Comparison of ENCODE assay signal across 9 cellular contexts in the genomic region with DNA sequence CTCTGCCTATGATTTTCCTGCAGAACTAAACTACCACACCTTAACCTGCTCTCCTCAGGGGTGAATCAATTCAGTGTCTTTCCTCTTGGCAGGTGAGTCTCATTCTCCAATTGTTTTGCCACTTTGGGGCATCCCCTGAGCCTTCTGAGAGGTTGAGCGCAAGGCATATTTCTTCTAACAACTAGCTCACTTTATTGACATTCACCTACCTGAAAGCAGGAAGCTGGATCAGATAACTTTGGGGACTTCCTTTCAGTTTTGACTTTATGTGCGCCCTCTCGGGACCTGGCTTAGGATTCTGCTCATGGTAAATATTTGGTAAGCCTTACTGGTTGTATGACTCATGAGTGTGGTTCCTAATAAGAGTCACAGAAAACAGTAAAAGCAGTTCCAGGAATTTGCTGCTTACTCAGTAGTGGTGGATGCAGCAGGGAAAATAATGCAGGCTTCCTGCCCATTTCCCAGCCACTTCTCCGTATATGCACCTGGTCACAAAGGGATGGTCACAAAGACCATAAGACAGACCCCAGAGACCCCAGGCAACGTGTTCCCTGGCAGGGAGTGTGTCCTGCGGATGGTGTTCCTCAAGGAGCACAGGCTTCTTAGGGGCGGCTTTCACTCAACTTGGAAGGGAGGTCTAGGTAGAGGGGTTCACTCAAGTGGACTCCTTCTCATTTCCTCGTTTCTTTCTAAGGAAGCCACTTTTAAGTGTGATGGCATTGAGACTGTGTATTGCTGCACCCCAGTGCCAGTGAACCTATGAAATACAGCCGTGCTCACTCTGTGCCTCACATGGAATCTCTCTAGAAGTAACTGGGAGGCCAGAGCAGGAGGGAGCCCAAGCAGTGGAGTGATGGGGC. TPM values are rescaled to one million over a fixed set of nuclear protein-coding genes. Genes with fewer than 3 reads are reported as not detected.
DNase-seq lines count a peak whose midpoint lies in the region; ATAC-seq and TF ChIP-seq lines count a peak whose summit lies in the region.
"Had no signal": no experiment of that assay in that cellular context is flagged by ENCODE, and none has a peak within 500 bp of the region (broad histone marks: within the 10 kb centered on the region; RNA-seq: fewer than 3 reads in every experiment).

No MANE protein-coding gene starts in this region.

- peak overlapping the region; percentile 44; the same call in 1 of the 2 replicates for H3K27ac ChIP-seq in Panc1 (ENCODE audit: low read length)
- H3K27ac ChIP-seq in suprapubic skin, result no peak overlapping the region

- H3K36me3 ChIP-seq in Panc1 (ENCODE audit: control insufficient read depth, insufficient read depth, low read length) (no peaks in the 10 kb centered on the region), suprapubic skin (no peaks in the 10 kb centered on the region)

- in situ Hi-C loops in Panc1 (cut with HindIII; ENCODE audit: low pct_unique_long_range_greater_than_20kb, low sequenced_read_pairs), result no loop called here

- peaks cover 20% of the 10 kb centered on the region for H3K4me1 Mint-ChIP-seq in activated naive CD4-positive, alpha-beta T cell treated with anti-CD3 and anti-CD28 coated beads for 36 hours (ENCODE audit: low read depth)
- H3K4me1 Mint-ChIP-seq in effector memory CD8-positive, alpha-beta T cell (ENCODE audit: low read depth in 2 of 2), result peaks cover 12 to 14% of the 10 kb centered on the region in 2 donors

- DNase-seq in activated naive CD4-positive, alpha-beta T cell treated with anti-CD3 and anti-CD28 coated beads for 36 hours, result peak; percentile 71
- DNase-seq in activated naive CD4-positive, alpha-beta T cell (lab: John Stamatoyannopoulos, UW), result no peak
- DNase-seq in Panc1 (ENCODE audit: low read depth, low spot score), result peak; percentile 48
- peak; percentile 70 for DNase-seq in epithelial cell of esophagus (ENCODE audit: low read depth)
- DNase-seq in suprapubic skin (ENCODE audit: low spot score in 2 of 2), result no peak
- no peak for DNase-seq in effector memory CD8-positive, alpha-beta T cell
- DNase-seq: DMS79 had no signal

- peak; percentile 93 for ATAC-seq in Panc1
- no peak for ATAC-seq in effector memory CD8-positive, alpha-beta T cell (replicated peaks)
- ATAC-seq in GM18498 (IDR thresholded peaks at IDR 0.05; ENCODE audit: unreplicated experiment), result no peak
- no peak for ATAC-seq in GM18502 (IDR thresholded peaks at IDR 0.05; ENCODE audit: poor library complexity, unreplicated experiment)

- H3K4me1 ChIP-seq in Panc1 (ENCODE audit: control insufficient read depth, insufficient read depth, low read length) (peaks cover 14% of the 10 kb centered on the region), suprapubic skin (peaks cover 12% of the 10 kb centered on the region)

- intact Hi-C loops in activated naive CD4-positive, alpha-beta T cell treated with anti-CD3 and anti-CD28 coated beads for 36 hours (cut with micrococcal nuclease), result loop anchor here (1.0 kb wide), 6 partner anchors 9 to 786 kb away; no protein-coding TSS in a partner anchor
- intact Hi-C loops in Panc1 (cut with micrococcal nuclease; ENCODE audit: unreplicated experiment), result no loop called here

- H3K36me3 Mint-ChIP-seq in activated naive CD4-positive, alpha-beta T cell treated with anti-CD3 and anti-CD28 coated beads for 36 hours (ENCODE audit: low read depth), result peaks cover 18% of the 10 kb centered on the region
- peaks cover 9% of the 10 kb centered on the region for H3K36me3 Mint-ChIP-seq in effector memory CD8-positive, alpha-beta T cell (ENCODE audit: insufficient read depth)

- H3K4me3 Mint-ChIP-seq in activated naive CD4-positive, alpha-beta T cell treated with anti-CD3 and anti-CD28 coated beads for 36 hours, result no peak overlapping the region
- H3K4me3 Mint-ChIP-seq in effector memory CD8-positive, alpha-beta T cell, result peak overlapping the region in 1 of 2 donors; percentile 13

- WGBS in suprapubic skin, result 59% methylated on average over 9 of the region's 9 CpGs

- peaks cover 2% of the 10 kb centered on the region for H3K9me3 Mint-ChIP-seq in activated naive CD4-positive, alpha-beta T cell treated with anti-CD3 and anti-CD28 coated beads for 36 hours
- H3K9me3 Mint-ChIP-seq in effector memory CD8-positive, alpha-beta T cell, result no peaks in the 10 kb centered on the region

- TF ChIP-seq EP300 in suprapubic skin (IDR thresholded peaks at IDR 0.05), result no peak

- TF ChIP-seq CTCF in Panc1 (IDR thresholded peaks at IDR 0.05), result no peak
- TF ChIP-seq CTCF in epithelial cell of esophagus (IDR thresholded peaks at IDR 0.05; ENCODE audit: insufficient read depth, low read depth, low read length, missing control alignments), result no peak
- TF ChIP-seq CTCF in suprapubic skin (IDR thresholded peaks at IDR 0.05), result no peak

- no peak overlapping the region for H3K27ac Mint-ChIP-seq in activated naive CD4-positive, alpha-beta T cell treated with anti-CD3 and anti-CD28 coated beads for 36 hours
- no peak overlapping the region for H3K27ac Mint-ChIP-seq in effector memory CD8-positive, alpha-beta T cell

- no peak for TF ChIP-seq POLR2A in suprapubic skin (IDR thresholded peaks at IDR 0.05)

- POLR2A ChIA-PET in Panc1 (lab: Charles Lee), result interaction anchor here (0.5 kb wide), 1 partner anchor 9 kb away, joined by 10 read pairs; no protein-coding TSS in a partner anchor

- no TSS peak for BruUV-seq in Panc1 (replicated peaks; lab: Mats Ljungman, UMichigan)

- H3K27me3 ChIP-seq in Panc1 (ENCODE audit: control insufficient read depth, insufficient read depth, low read length) (peaks cover 3% of the 10 kb centered on the region), suprapubic skin (no peaks in the 10 kb centered on the region)

- no peaks in the 10 kb centered on the region for H3K27me3 Mint-ChIP-seq in activated naive CD4-positive, alpha-beta T cell treated with anti-CD3 and anti-CD28 coated beads for 36 hours (ENCODE audit: low read depth)
- H3K27me3 Mint-ChIP-seq in effector memory CD8-positive, alpha-beta T cell, result peaks cover 15 to 21% of the 10 kb centered on the region in 2 donors

- no peaks in the 10 kb centered on the region for H3K9me3 ChIP-seq in Panc1 (ENCODE audit: control insufficient read depth, insufficient read depth, low read depth, low read length)
- H3K9me3 ChIP-seq in suprapubic skin, result no peaks in the 10 kb centered on the region

- CTCF ChIA-PET in activated naive CD4-positive, alpha-beta T cell treated with anti-CD3 and anti-CD28 coated beads for 36 hours (lab: Charles Lee), result interaction anchor here (0.6 to 1.9 kb wide), 11 partner anchors 8 to 263 kb away, joined by 3 to 10 read pairs (median 5); a partner anchor contains a TSS
- CTCF ChIA-PET in Panc1 (lab: Charles Lee), result interaction anchor here (2.8 kb wide), 1 partner anchor 56 kb away, joined by 11 read pairs; no protein-coding TSS in a partner anchor

- H3K4me3 ChIP-seq in Panc1 (ENCODE audit: low read depth in 2 of 2, low read length in 2 of 2), result peak overlapping the region in 1 of 2 experiments; percentile 35; a peak in 2 of 4 replicates
- H3K4me3 ChIP-seq in epithelial cell of esophagus (ENCODE audit: low read length), result no peak overlapping the region
- peak overlapping the region; percentile 18 for H3K4me3 ChIP-seq in suprapubic skin

RNA-seq across cellular contexts. Expression of a gene that starts 22.0 kb away (rescaled TPM):
- 10 to 100 TPM; 26.7 to 27.1 TPM for total RNA-seq in activated naive CD4-positive, alpha-beta T cell treated with anti-CD3 and anti-CD28 coated beads for 36 hours
- total RNA-seq in Panc1 (2021; ENCODE audit: unreplicated experiment), result 2.4 TPM
- 6.2 TPM for polyA plus RNA-seq in Panc1 (2012; ENCODE audit: insufficient read length)
- total RNA-seq in suprapubic skin, result under 1 TPM in 1 of 4 donors, not detected in 3; 0.25 TPM

Comparison
In these comparisons a context has a peak if more than half of its experiments do, and no peak if none do; other contexts are left out.
1. DNase-seq: peak in activated naive CD4-positive, alpha-beta T cell treated with anti-CD3 and anti-CD28 coated beads for 36 hours (single experiment), Panc1 (single experiment) and epithelial cell of esophagus (single experiment); none in activated naive CD4-positive, alpha-beta T cell (0 of 4), suprapubic skin (0 of 2) and effector memory CD8-positive, alpha-beta T cell (0 of 3).